ENCODE assay signal across 15 cellular contexts in genomic region chr2:176710657-176711197, GRCh38.
"Had no signal": no experiment of that assay in that cellular context is flagged by ENCODE, and none has a peak within 500 bp of the region (broad histone marks: within the 10 kb centered on the region; RNA-seq: fewer than 3 reads in every experiment).

No MANE protein-coding gene starts in this region.

- H3K36me3 ChIP-seq: neural progenitor cell, pancreas, tibial nerve, vagina had no signal

- DNase-seq: activated CD4-positive, alpha-beta T cell treated with anti-CD3 and anti-CD28 coated beads for 36 hours; activated CD8-positive, alpha-beta memory T cell treated with anti-CD3 and anti-CD28 coated beads, Interleukin-2, amount 50 U/mL, for 48 hours; activated CD8-positive, alpha-beta T cell treated with anti-CD3 and anti-CD28 coated beads, Interleukin-2, amount 10 ng/mL, durations not matched to agents 7 days and 5 days; activated naive CD4-positive, alpha-beta T cell; aorta; caudate nucleus; cortex of kidney; effector CD8-positive, alpha-beta T cell; islet precursor cell; pancreas had no signal

- H3K9me3 ChIP-seq: pancreas, tibial nerve, vagina had no signal

- H3K4me2 ChIP-seq: neural progenitor cell, smooth muscle cell had no signal

- H3K27ac ChIP-seq: neural progenitor cell, pancreas, tibial nerve, vagina, VCaP had no signal

- H3K9ac ChIP-seq: neural progenitor cell had no signal

- H3K27me3 ChIP-seq: neural progenitor cell, vagina had no signal

- H2AFZ ChIP-seq: neural progenitor cell had no signal

- H3K4me3 ChIP-seq: neural progenitor cell, pancreas, smooth muscle cell, tibial nerve, vagina had no signal

- H3K4me1 ChIP-seq: neural progenitor cell, pancreas, vagina had no signal
